ENCODE assay signal across 8 cellular contexts in genomic region chr11:62786318-62787004, GRCh38. TPM values are rescaled to one million over a fixed set of nuclear protein-coding genes. Genes with fewer than 3 reads are reported as not detected.
DNase-seq lines count a peak whose midpoint lies in the region; ATAC-seq and TF ChIP-seq lines count a peak whose summit lies in the region.

No MANE protein-coding gene starts in this region.

- no peaks in the 10 kb centered on the region for H3K27me3 ChIP-seq in adipocyte (replicated peaks; ENCODE audit: control insufficient read depth, insufficient read depth, low read length)
- no peaks in the 10 kb centered on the region for H3K27me3 ChIP-seq in cardiac muscle cell
- no peaks in the 10 kb centered on the region for H3K27me3 ChIP-seq in trophoblast cell (ENCODE audit: insufficient read depth, low read length)
- H3K27me3 ChIP-seq in tibial nerve: no peaks in the 10 kb centered on the region

- peak overlapping the region; percentile 92 for H4K91ac ChIP-seq in trophoblast cell (ENCODE audit: low read depth, low read length)

- DNase-seq in GM10266 (ENCODE audit: extremely low spot score) (peak; percentile 92), NCI-H1092 treated with DMSO at 0.1 percent for 48 hours (lab: John Stamatoyannopoulos, UW) (peak; percentile 81), SW480 (ENCODE audit: low spot score) (peak; percentile 90), adipocyte (ENCODE audit: low read depth) (peak; percentile 97), cardiac muscle cell (ENCODE audit: low read depth in 1 of 2, low spot score in 1 of 2) (peak; percentile 85 to 93), trophoblast cell (peak; percentile 86 to 95), tibial nerve (ENCODE audit: low spot score in 2 of 2) (peak; percentile 76 to 82)

- H3K4me3 ChIP-seq in adipocyte (ENCODE audit: low read length): peak overlapping the region; percentile 89
- H3K4me3 ChIP-seq in cardiac muscle cell: peak overlapping the region; percentile 51
- peak overlapping the region; percentile 92 for H3K4me3 ChIP-seq in trophoblast cell (ENCODE audit: low read depth, low read length)
- H3K4me3 ChIP-seq in tibial nerve: peak overlapping the region; percentile 87 to 100 (median 97)

- H3K18ac ChIP-seq in trophoblast cell (ENCODE audit: low read length): peak overlapping the region; percentile 82

- H3K9ac ChIP-seq in adipocyte (ENCODE audit: low read length) (peak overlapping the region; percentile 89), trophoblast cell (ENCODE audit: low read length) (peak overlapping the region; percentile 77)

- H3K36me3 ChIP-seq in adipocyte (ENCODE audit: control insufficient read depth, insufficient read depth, low read length, severe bottlenecking): peaks cover 35% of the 10 kb centered on the region
- peaks cover 14% of the 10 kb centered on the region for H3K36me3 ChIP-seq in cardiac muscle cell
- H3K36me3 ChIP-seq in trophoblast cell (ENCODE audit: control insufficient read depth in 1 of 2, insufficient read depth in 2 of 2, low read length in 2 of 2): peaks cover 28 to 33% of the 10 kb centered on the region in 2 experiments
- peaks cover 0 to 41% (median 0%) of the 10 kb centered on the region in 3 donors for H3K36me3 ChIP-seq in tibial nerve

- peak; percentile 98 for TF ChIP-seq CTCF in GM10266 (IDR thresholded peaks at IDR 0.05; ENCODE audit: control insufficient read depth, insufficient read depth, low read depth, missing control alignments)
- peak; percentile 98 for TF ChIP-seq CTCF in cardiac muscle cell (IDR thresholded peaks at IDR 0.05; ENCODE audit: low read depth, low read length)
- TF ChIP-seq CTCF in tibial nerve (IDR thresholded peaks at IDR 0.05): peak; percentile 93 to 98 (median 96)

- H2BK5ac ChIP-seq in trophoblast cell (ENCODE audit: low read depth, low read length, poor library complexity): peak overlapping the region; percentile 83

- WGBS in trophoblast cell (ENCODE audit: extremely low coverage, insufficient coverage, insufficient read length): no CpG with 5 or more reads among the region's 51 CpGs
- 1 to 6% methylated on average over 6 to 11 of the region's 51 CpGs for WGBS in tibial nerve, 2 donors

- H3K23ac ChIP-seq in trophoblast cell (ENCODE audit: low read length): no peak overlapping the region

- H3K79me2 ChIP-seq in trophoblast cell (ENCODE audit: control insufficient read depth, insufficient read depth, low read length, poor library complexity): peaks cover 18% of the 10 kb centered on the region

- peak overlapping the region; percentile 73 for H3K4ac ChIP-seq in trophoblast cell (ENCODE audit: low read depth, low read length)

- peak overlapping the region; percentile 87 for H4K8ac ChIP-seq in trophoblast cell (ENCODE audit: low read depth, low read length)

- no peak for TF ChIP-seq EP300 in tibial nerve (IDR thresholded peaks at IDR 0.05)

- H2AK5ac ChIP-seq in trophoblast cell (ENCODE audit: low read length): peak overlapping the region; percentile 77

- no peaks in the 10 kb centered on the region for H3K9me3 ChIP-seq in adipocyte (ENCODE audit: control insufficient read depth, low read length)
- H3K9me3 ChIP-seq in cardiac muscle cell (ENCODE audit: low read depth): no peaks in the 10 kb centered on the region
- H3K9me3 ChIP-seq in trophoblast cell (ENCODE audit: insufficient read depth, low read depth, low read length): peaks cover 6% of the 10 kb centered on the region
- H3K9me3 ChIP-seq in tibial nerve: no peaks in the 10 kb centered on the region

- H3K14ac ChIP-seq in trophoblast cell (ENCODE audit: low read length): peak overlapping the region; percentile 94

- peak overlapping the region; percentile 77 for H2BK120ac ChIP-seq in trophoblast cell (ENCODE audit: insufficient read depth, low read length, poor library complexity)

- peaks cover 13% of the 10 kb centered on the region for H3K79me1 ChIP-seq in trophoblast cell (ENCODE audit: low read length)

- peak overlapping the region; percentile 74 for H4K12ac ChIP-seq in trophoblast cell (ENCODE audit: low read depth, low read length)

- H2BK12ac ChIP-seq in trophoblast cell (ENCODE audit: low read length): peak overlapping the region; percentile 40

- H3K27ac ChIP-seq in cardiac muscle cell: peak overlapping the region; percentile 82
- peak overlapping the region; percentile 91 for H3K27ac ChIP-seq in trophoblast cell (ENCODE audit: low read depth, low read length)
- peak overlapping the region; percentile 88 to 99 (median 98) for H3K27ac ChIP-seq in tibial nerve

- peaks cover 25% of the 10 kb centered on the region for H3K4me1 ChIP-seq in adipocyte (ENCODE audit: control insufficient read depth, insufficient read depth, low read length)
- peaks cover 10% of the 10 kb centered on the region for H3K4me1 ChIP-seq in cardiac muscle cell (ENCODE audit: low read depth)
- peaks cover 0 to 4% of the 10 kb centered on the region in 2 experiments for H3K4me1 ChIP-seq in trophoblast cell (ENCODE audit: control insufficient read depth in 1 of 2, insufficient read depth in 2 of 2, low read length in 2 of 2)
- peaks cover 6 to 50% (median 34%) of the 10 kb centered on the region in 4 donors for H3K4me1 ChIP-seq in tibial nerve

- peak; percentile 59 for ATAC-seq in HG02610 (IDR thresholded peaks at IDR 0.05; ENCODE audit: unreplicated experiment)

- no peak for TF ChIP-seq POLR2A in tibial nerve (IDR thresholded peaks at IDR 0.05)

- H2AFZ ChIP-seq in trophoblast cell (ENCODE audit: insufficient read depth, low read length, poor library complexity): peak overlapping the region; percentile 86

- peak overlapping the region; percentile 89 for H3K4me2 ChIP-seq in trophoblast cell (ENCODE audit: low read length)

RNA-seq across cellular contexts. Expression of gene TMEM179B, which starts 0.7 kb away (rescaled TPM):
- 34.2 and 55.2 TPM in 2 replicates for total RNA-seq in cardiac muscle cell
- 78.6 and 81.8 TPM in 2 replicates for polyA plus RNA-seq in cardiac muscle cell
- 75.0 and 77.2 TPM in 2 replicates for polyA plus RNA-seq in trophoblast cell (2013)
- total RNA-seq in tibial nerve: 100 to 1,000 TPM in 1 of 4 donors, 10 to 100 TPM in 3; 80.8 to 105 (median 94.9) TPM

RNA-seq across cellular contexts. Expression of gene TMEM223, which starts 5.3 kb away (rescaled TPM):
- 87.1 and 88.9 TPM in 2 replicates for total RNA-seq in cardiac muscle cell
- 92.4 and 102 TPM in 2 replicates for polyA plus RNA-seq in cardiac muscle cell
- 28.3 and 29.0 TPM in 2 replicates for polyA plus RNA-seq in trophoblast cell (2013)
- 10 to 100 TPM; 22.9 to 40.4 (median 31.3) TPM for total RNA-seq in tibial nerve

RNA-seq across cellular contexts. Expression of gene TAF6L, which starts 15.3 kb away (rescaled TPM):
- total RNA-seq in cardiac muscle cell: 33.1 and 38.8 TPM in 2 replicates
- 46.3 and 56.3 TPM in 2 replicates for polyA plus RNA-seq in cardiac muscle cell
- 13.2 and 13.9 TPM in 2 replicates for polyA plus RNA-seq in trophoblast cell (2013)
- 10 to 100 TPM; 23.2 to 38.8 (median 33.1) TPM for total RNA-seq in tibial nerve

RNA-seq across cellular contexts. Expression of gene NXF1, which starts 18.8 kb away (rescaled TPM):
- total RNA-seq in cardiac muscle cell (52.8 and 60.7 TPM in 2 replicates), tibial nerve (10 to 100 TPM; 51.3 to 94.4 (median 67.0) TPM)
- 96.7 and 127 TPM in 2 replicates for polyA plus RNA-seq in cardiac muscle cell
- polyA plus RNA-seq in trophoblast cell (2013): 65.8 and 70.4 TPM in 2 replicates

RNA-seq across cellular contexts. Expression of gene POLR2G, which starts 25.1 kb away (rescaled TPM):
- total RNA-seq in cardiac muscle cell: 67.2 and 101 TPM in 2 replicates
- polyA plus RNA-seq in cardiac muscle cell: 195 and 219 TPM in 2 replicates
- 72.8 and 73.3 TPM in 2 replicates for polyA plus RNA-seq in trophoblast cell (2013)
- total RNA-seq in tibial nerve: 10 to 100 TPM; 49.2 to 70.0 (median 53.6) TPM

Comparison
In these comparisons a context has a peak if more than half of its experiments do, and no peak if none do; other contexts are left out.
1. Peak in every context shown above with its lines: DNase-seq, ATAC-seq, H3K4me3 ChIP-seq and H3K27ac ChIP-seq.